In the genomic region with DNA sequence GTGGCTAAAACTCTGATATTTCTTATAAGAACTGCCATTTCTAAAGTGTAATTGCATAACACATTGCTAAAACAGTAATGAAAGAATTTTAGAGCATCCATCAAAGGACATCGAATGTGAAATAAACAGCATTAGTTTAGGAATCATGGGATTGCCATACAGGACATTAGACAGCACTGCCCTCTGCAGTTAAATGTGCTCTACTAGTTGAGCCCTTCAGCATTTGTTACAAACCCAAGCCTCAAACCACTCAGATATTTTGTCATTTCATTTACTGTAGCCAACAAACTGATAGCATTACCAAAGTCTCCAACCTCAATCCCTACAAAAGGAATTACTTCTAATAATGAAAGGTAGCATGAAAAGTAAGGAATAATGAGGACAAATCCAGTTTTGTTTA, we compare ENCODE assay signal across 12 cellular contexts.
A peak's percentile ranks its signal among the peaks of the same experiment; 100 is the strongest.
DNase-seq lines count a peak whose midpoint lies in the region; ATAC-seq, FAIRE-seq and TF ChIP-seq lines count a peak whose summit lies in the region.
"Had no signal": no experiment of that assay in that cellular context is flagged by ENCODE, and none has a peak within 500 bp of the region (broad histone marks: within the 10 kb centered on the region; RNA-seq: fewer than 3 reads in every experiment).

No MANE protein-coding gene starts in this region.

- H3K36me3 ChIP-seq in HEK293 (ENCODE audit: control insufficient read depth in 2 of 2, insufficient read depth in 1 of 2, low read length in 2 of 2) (no peaks in the 10 kb centered on the region), Peyer's patch (no peaks in the 10 kb centered on the region)
- H3K36me3 ChIP-seq: BLaER1 had no signal

- POLR2A ChIA-PET in HEK293 (lab: Yijun Ruan, JAX): no interaction called here

- no peaks in the 10 kb centered on the region for H3K27me3 ChIP-seq in Peyer's patch
- H3K27me3 ChIP-seq: BLaER1, body of pancreas had no signal

- DNase-seq in ACHN: peak; percentile 3
- DNase-seq in Peyer's patch: peak in 1 of 3 donors; percentile 47
- peak; percentile 5 for DNase-seq in inferior parietal cortex (ENCODE audit: extremely low spot score)
- no peak for DNase-seq in HTR-8/SVneo (ENCODE audit: insufficient read length, low spot score)
- no peak for DNase-seq in GF-D8 (lab: John Stamatoyannopoulos, UW)
- DNase-seq: body of pancreas, NCI-H2107 had no signal

- no peak for FAIRE-seq in HTR-8/SVneo (lab: Jason Lieb, UNC)
- FAIRE-seq: endometrium had no signal

- H3K9me3 ChIP-seq in HEK293 (ENCODE audit: control insufficient read depth, insufficient read depth, low read depth, low read length) (no peaks in the 10 kb centered on the region), Peyer's patch (no peaks in the 10 kb centered on the region)
- H3K9me3 ChIP-seq: BLaER1, body of pancreas had no signal

- in situ Hi-C loops in ACHN (cut with HindIII; ENCODE audit: low pct_ligation_motif_present, low pct_unique_long_range_greater_than_20kb, low sequenced_read_pairs): no loop called here

- no peak for ATAC-seq in GM18502 (IDR thresholded peaks at IDR 0.05; ENCODE audit: poor library complexity, unreplicated experiment)
- ATAC-seq in HG03521 (IDR thresholded peaks at IDR 0.05; ENCODE audit: unreplicated experiment): no peak
- ATAC-seq: body of pancreas had no signal

- CTCF ChIA-PET in HEK293 (lab: Yijun Ruan, JAX): no interaction called here

- H3K4me1 ChIP-seq in HEK293 (ENCODE audit: control insufficient read depth, insufficient read depth, low read length) (no peaks in the 10 kb centered on the region), Peyer's patch (no peaks in the 10 kb centered on the region)
- H3K4me1 ChIP-seq: BLaER1, body of pancreas had no signal

- H3K4me3 ChIP-seq in HEK293 (ENCODE audit: low read depth, low read length) (no peak overlapping the region), Peyer's patch (no peak overlapping the region)
- H3K4me3 ChIP-seq: BLaER1, body of pancreas had no signal

- no peak for TF ChIP-seq CTCF in HEK293 (tag by site-specific recombination; IDR thresholded peaks at IDR 0.05)
- peak in 4 of 6 experiments; percentile 13 to 67 (median 54) for TF ChIP-seq CTCF in Peyer's patch (IDR thresholded peaks at IDR 0.05)

- H3K27ac ChIP-seq in HEK293 (ENCODE audit: extremely low read depth, low read depth, low read length): no peak overlapping the region
- H3K27ac ChIP-seq in Peyer's patch: no peak overlapping the region
- H3K27ac ChIP-seq: BLaER1, body of pancreas had no signal

- no peak for TF ChIP-seq POLR2A in Peyer's patch (IDR thresholded peaks at IDR 0.05)

TF ChIP-seq in HEK293, 187 proteins besides CTCF, POLR2A, EP300 and RAD21:
- peak; percentile 40 for TF ChIP-seq ZNF654 (tag by site-specific recombination; IDR thresholded peaks at IDR 0.05; ENCODE audit: low read depth)
- TF ChIP-seq ZNF121 (tag by site-specific recombination; IDR thresholded peaks at IDR 0.05): no peak

Comparison
In these comparisons a context has a peak if more than half of its experiments do, and no peak if none do; other contexts are left out.
1. DNase-seq: peak in ACHN (single experiment) and inferior parietal cortex (single experiment); none in HTR-8/SVneo (single experiment) and GF-D8 (single experiment).